Comparison of ENCODE assay signal across 17 cellular contexts in the genomic region with DNA sequence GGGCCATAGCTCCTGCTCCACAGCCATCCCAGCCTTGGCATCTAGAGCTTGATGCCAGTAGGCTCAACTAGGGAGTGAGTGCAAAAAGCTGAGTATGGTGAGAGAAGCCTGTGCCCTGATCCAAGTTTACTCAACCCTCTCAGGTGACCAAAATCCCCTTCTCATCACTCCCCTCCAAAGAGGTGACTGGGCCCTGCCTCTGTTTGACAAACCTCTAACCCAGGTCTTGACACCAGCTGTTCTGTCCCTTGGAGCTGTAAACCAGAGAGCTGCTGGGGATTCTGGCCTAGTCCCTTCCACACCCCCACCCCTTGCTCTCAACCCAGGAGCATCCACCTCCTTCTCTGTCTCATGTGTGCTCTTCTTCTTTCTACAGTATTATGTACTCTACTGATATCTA.
A peak's percentile ranks its signal among the peaks of the same experiment; 100 is the strongest.
DNase-seq lines count a peak whose midpoint lies in the region; ATAC-seq and TF ChIP-seq lines count a peak whose summit lies in the region.
"Had no signal": no experiment of that assay in that cellular context is flagged by ENCODE, and none has a peak within 500 bp of the region (broad histone marks: within the 10 kb centered on the region; RNA-seq: fewer than 3 reads in every experiment).

No MANE protein-coding gene starts in this region.

- no peaks in the 10 kb centered on the region for H3K27me3 Mint-ChIP-seq in activated CD4-positive, alpha-beta T cell treated with anti-CD3 and anti-CD28 coated beads, Interleukin-2, amount 10 ng/mL, durations not matched to agents 24 days and 14 days
- H3K27me3 Mint-ChIP-seq in activated naive CD8-positive, alpha-beta T cell treated with anti-CD3 and anti-CD28 coated beads, Interleukin-2, amount 50 U/mL, for 24 hours: no peaks in the 10 kb centered on the region
- H3K27me3 Mint-ChIP-seq in progenitor cell of endocrine pancreas: no peaks in the 10 kb centered on the region
- H3K27me3 Mint-ChIP-seq in osteocyte (ENCODE audit: unreplicated experiment): no peaks in the 10 kb centered on the region

- H3K36me3 Mint-ChIP-seq in activated CD4-positive, alpha-beta T cell treated with anti-CD3 and anti-CD28 coated beads, Interleukin-2, amount 10 ng/mL, durations not matched to agents 24 days and 14 days (ENCODE audit: low read depth): peaks cover 69% of the 10 kb centered on the region
- H3K36me3 Mint-ChIP-seq in activated naive CD8-positive, alpha-beta T cell treated with anti-CD3 and anti-CD28 coated beads, Interleukin-2, amount 50 U/mL, for 24 hours (ENCODE audit: low read depth): peaks cover 58% of the 10 kb centered on the region
- H3K36me3 Mint-ChIP-seq in progenitor cell of endocrine pancreas (ENCODE audit: insufficient read depth) (peaks cover 5% of the 10 kb centered on the region), osteocyte (ENCODE audit: unreplicated experiment) (peaks cover 38% of the 10 kb centered on the region)

- peak overlapping the region; percentile 80 for H3K27ac Mint-ChIP-seq in activated CD4-positive, alpha-beta T cell treated with anti-CD3 and anti-CD28 coated beads, Interleukin-2, amount 10 ng/mL, durations not matched to agents 24 days and 14 days
- peak overlapping the region; percentile 84 for H3K27ac Mint-ChIP-seq in activated naive CD8-positive, alpha-beta T cell treated with anti-CD3 and anti-CD28 coated beads, Interleukin-2, amount 50 U/mL, for 24 hours
- H3K27ac Mint-ChIP-seq in progenitor cell of endocrine pancreas (peak overlapping the region; percentile 27), osteocyte (ENCODE audit: unreplicated experiment) (no peak overlapping the region)

- TF ChIP-seq CTCF in progenitor cell of endocrine pancreas (IDR thresholded peaks at IDR 0.05; ENCODE audit: unreplicated experiment): no peak
- no peak for TF ChIP-seq CTCF in osteocyte (IDR thresholded peaks at IDR 0.05)
- TF ChIP-seq CTCF in lower leg skin (IDR thresholded peaks at IDR 0.05): no peak
- TF ChIP-seq CTCF in brain microvascular endothelial cell (IDR thresholded peaks at IDR 0.05; ENCODE audit: low read depth, low read length, missing control alignments): no peak

- peak; percentile 35 for ATAC-seq in HG02759 (IDR thresholded peaks at IDR 0.05; ENCODE audit: unreplicated experiment)
- peak; percentile 18 for ATAC-seq in activated naive CD8-positive, alpha-beta T cell treated with anti-CD3 and anti-CD28 coated beads, Interleukin-2, amount 50 U/mL, for 24 hours

- no peaks in the 10 kb centered on the region for H3K27me3 ChIP-seq in brain microvascular endothelial cell (replicated peaks)
- H3K27me3 ChIP-seq: SJCRH30 had no signal

- in situ Hi-C loops in brain microvascular endothelial cell (cut with HindIII; ENCODE audit: low pct_ligation_motif_present, low sequenced_read_pairs): no loop called here

- H3K27ac ChIP-seq in brain microvascular endothelial cell: no peak overlapping the region
- H3K27ac ChIP-seq: SJCRH30 had no signal

- intact Hi-C loops in activated CD4-positive, alpha-beta T cell treated with anti-CD3 and anti-CD28 coated beads, Interleukin-2, amount 10 ng/mL, durations not matched to agents 24 days and 14 days (cut with micrococcal nuclease): loop anchor here (1.0 to 10.0 kb wide), 6 partner anchors 8 to 304 kb away; partner anchors contain the start of gene VSIG4
- intact Hi-C loops in lower leg skin (cut with DNase I; ENCODE audit: low total_unique reads): no loop called here

- H3K36me3 ChIP-seq in brain microvascular endothelial cell (replicated peaks): peaks cover 44% of the 10 kb centered on the region

- peaks cover 29% of the 10 kb centered on the region for H3K4me1 Mint-ChIP-seq in activated CD4-positive, alpha-beta T cell treated with anti-CD3 and anti-CD28 coated beads, Interleukin-2, amount 10 ng/mL, durations not matched to agents 24 days and 14 days
- peaks cover 57% of the 10 kb centered on the region for H3K4me1 Mint-ChIP-seq in activated naive CD8-positive, alpha-beta T cell treated with anti-CD3 and anti-CD28 coated beads, Interleukin-2, amount 50 U/mL, for 24 hours
- H3K4me1 Mint-ChIP-seq in progenitor cell of endocrine pancreas (ENCODE audit: low read depth) (no peaks in the 10 kb centered on the region), osteocyte (ENCODE audit: unreplicated experiment) (no peaks in the 10 kb centered on the region)

- no peak for DNase-seq in activated CD4-positive, alpha-beta T cell treated with anti-CD3 and anti-CD28 coated beads, Interleukin-2, amount 10 ng/mL, durations not matched to agents 24 days and 14 days
- DNase-seq in activated CD4-positive, alpha-beta T cell treated with anti-CD3 and anti-CD28 coated beads, Interleukin-2, amount 50 U/mL, for 1 hour: no peak
- no peak for DNase-seq in activated naive CD8-positive, alpha-beta T cell treated with anti-CD3 and anti-CD28 coated beads, Interleukin-2, amount 50 U/mL, for 24 hours
- DNase-seq in progenitor cell of endocrine pancreas (ENCODE audit: low spot score, unreplicated experiment) (no peak), osteocyte (ENCODE audit: extremely low spot score, unreplicated experiment) (no peak), lower leg skin (ENCODE audit: low spot score in 2 of 2) (no peak), brain microvascular endothelial cell (no peak)
- DNase-seq: activated CD4-positive, alpha-beta T cell treated with anti-CD3 and anti-CD28 coated beads, Interleukin-2, amount 50 U/mL, for 4 hours; activated T-cell treated with anti-CD3 and anti-CD28 coated beads, Interleukin-2, amount 50 U/mL, for 48 hours; glutamatergic neuron; kidney glomerular epithelial cell; NCI-H2107; nucleus accumbens; SJCRH30; stimulated activated CD4-positive, alpha-beta T cell treated with anti-CD3 and anti-CD28 coated beads, Interleukin-4, amount 100 ng/mL, for 4 hours; substantia nigra had no signal

- H3K4me3 ChIP-seq in lower leg skin (ENCODE audit: low read depth, poor library complexity, severe bottlenecking) (no peak overlapping the region), brain microvascular endothelial cell (ENCODE audit: low read depth, low read length) (no peak overlapping the region)
- H3K4me3 ChIP-seq: SJCRH30 had no signal

- no peak for TF ChIP-seq POLR2A in lower leg skin (IDR thresholded peaks at IDR 0.05)

- no peaks in the 10 kb centered on the region for H3K9me3 Mint-ChIP-seq in activated CD4-positive, alpha-beta T cell treated with anti-CD3 and anti-CD28 coated beads, Interleukin-2, amount 10 ng/mL, durations not matched to agents 24 days and 14 days
- no peaks in the 10 kb centered on the region for H3K9me3 Mint-ChIP-seq in activated naive CD8-positive, alpha-beta T cell treated with anti-CD3 and anti-CD28 coated beads, Interleukin-2, amount 50 U/mL, for 24 hours
- H3K9me3 Mint-ChIP-seq in progenitor cell of endocrine pancreas (ENCODE audit: low read depth): peaks cover 15% of the 10 kb centered on the region
- peaks cover 4% of the 10 kb centered on the region for H3K9me3 Mint-ChIP-seq in osteocyte (ENCODE audit: unreplicated experiment)

- no peak overlapping the region for H3K4me3 Mint-ChIP-seq in activated CD4-positive, alpha-beta T cell treated with anti-CD3 and anti-CD28 coated beads, Interleukin-2, amount 10 ng/mL, durations not matched to agents 24 days and 14 days
- no peak overlapping the region for H3K4me3 Mint-ChIP-seq in activated naive CD8-positive, alpha-beta T cell treated with anti-CD3 and anti-CD28 coated beads, Interleukin-2, amount 50 U/mL, for 24 hours
- H3K4me3 Mint-ChIP-seq in progenitor cell of endocrine pancreas (ENCODE audit: low read depth) (no peak overlapping the region), osteocyte (ENCODE audit: unreplicated experiment) (no peak overlapping the region)
